ENCODE assay signal across 12 cellular contexts in the genomic region with DNA sequence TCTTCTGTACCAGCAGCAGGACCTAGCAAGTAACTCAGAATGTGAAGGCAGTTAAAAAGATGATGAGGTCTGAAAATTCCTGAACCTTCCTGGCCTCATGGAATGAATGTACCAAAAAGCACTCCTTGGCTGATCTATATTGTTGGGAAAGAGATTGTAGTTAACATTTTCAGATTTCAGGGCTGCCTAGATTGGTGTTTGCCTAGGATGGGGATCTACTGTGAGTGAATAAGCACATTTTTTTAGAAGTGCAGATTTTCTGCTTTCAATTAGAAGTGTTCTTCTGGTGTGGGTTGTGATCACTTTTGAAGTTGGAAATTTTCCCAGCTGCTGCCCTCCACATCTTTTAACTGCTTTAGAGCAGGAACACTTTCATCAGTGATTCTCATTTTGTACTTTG. TPM values are rescaled to one million over a fixed set of nuclear protein-coding genes. Genes with fewer than 3 reads are reported as not detected.
DNase-seq lines count a peak whose midpoint lies in the region; ATAC-seq and TF ChIP-seq lines count a peak whose summit lies in the region.
"Had no signal": no experiment of that assay in that cellular context is flagged by ENCODE, and none has a peak within 500 bp of the region (broad histone marks: within the 10 kb centered on the region; RNA-seq: fewer than 3 reads in every experiment).

No MANE protein-coding gene starts in this region.

- H3K36me3 ChIP-seq in adipocyte (ENCODE audit: control insufficient read depth, insufficient read depth, low read length, severe bottlenecking) (peaks cover 18% of the 10 kb centered on the region), uterus (no peaks in the 10 kb centered on the region), HAP-1 (replicated peaks) (peaks cover 37% of the 10 kb centered on the region)

- no peak for ATAC-seq in natural killer cell
- no peak for ATAC-seq in natural killer cell treated with Interleukin-12 subunit alpha and Interleukin-12 subunit beta and Interleukin-15 and Interleukin-18, amount 100 ng/mL, for 72 hours
- ATAC-seq in memory B cell (ENCODE audit: low read depth): no peak
- ATAC-seq: PC-3 had no signal

- TF ChIP-seq CTCF in natural killer cell (IDR thresholded peaks at IDR 0.05) (no peak), uterus (IDR thresholded peaks at IDR 0.05) (no peak)

- H3K27me3 ChIP-seq in adipocyte (replicated peaks; ENCODE audit: control insufficient read depth, insufficient read depth, low read length): no peaks in the 10 kb centered on the region
- no peaks in the 10 kb centered on the region for H3K27me3 ChIP-seq in uterus
- H3K27me3 ChIP-seq in HAP-1 (ENCODE audit: low read depth): no peaks in the 10 kb centered on the region

- H3K9me3 Mint-ChIP-seq in natural killer cell: no peaks in the 10 kb centered on the region
- H3K9me3 Mint-ChIP-seq in natural killer cell treated with Interleukin-12 subunit alpha and Interleukin-12 subunit beta and Interleukin-15 and Interleukin-18, amount 100 ng/mL, for 72 hours: no peaks in the 10 kb centered on the region
- H3K9me3 Mint-ChIP-seq in memory B cell: no peaks in the 10 kb centered on the region
- H3K9me3 Mint-ChIP-seq: activated B cell treated with CpG ODN at 0.5 μM for 24 hours had no signal

- peak overlapping the region; percentile 4 for H3K9ac ChIP-seq in adipocyte (ENCODE audit: low read length)

- in situ Hi-C loops in HAP-1 (cut with MboI; ENCODE audit: low sequenced_read_pairs): no loop called here

- H3K27me3 Mint-ChIP-seq in natural killer cell (ENCODE audit: low read depth in 2 of 2) (no peaks in the 10 kb centered on the region), memory B cell (no peaks in the 10 kb centered on the region)
- H3K27me3 Mint-ChIP-seq in natural killer cell treated with Interleukin-12 subunit alpha and Interleukin-12 subunit beta and Interleukin-15 and Interleukin-18, amount 100 ng/mL, for 72 hours: no peaks in the 10 kb centered on the region
- H3K27me3 Mint-ChIP-seq: activated B cell treated with CpG ODN at 0.5 μM for 24 hours had no signal

- H3K4me1 Mint-ChIP-seq in natural killer cell (peaks cover 84 to 99% of the 10 kb centered on the region in 2 donors), memory B cell (peaks cover 42% of the 10 kb centered on the region)
- H3K4me1 Mint-ChIP-seq in natural killer cell treated with Interleukin-12 subunit alpha and Interleukin-12 subunit beta and Interleukin-15 and Interleukin-18, amount 100 ng/mL, for 72 hours (ENCODE audit: low read depth in 2 of 2): peaks cover 60 to 84% of the 10 kb centered on the region in 2 donors

- H3K4me1 ChIP-seq in adipocyte (ENCODE audit: control insufficient read depth, insufficient read depth, low read length) (peaks cover 80% of the 10 kb centered on the region), uterus (peaks cover 0 to 36% of the 10 kb centered on the region in 2 donors), HAP-1 (peaks cover 44% of the 10 kb centered on the region)

- peak overlapping the region; percentile 42 to 43 for H3K27ac ChIP-seq in uterus

- H3K9me3 ChIP-seq in adipocyte (ENCODE audit: control insufficient read depth, low read length) (no peaks in the 10 kb centered on the region), uterus (no peaks in the 10 kb centered on the region), HAP-1 (no peaks in the 10 kb centered on the region)

- H3K27ac Mint-ChIP-seq in natural killer cell: peak overlapping the region; percentile 87 to 92
- peak overlapping the region in 1 of 2 donors; percentile 88 for H3K27ac Mint-ChIP-seq in natural killer cell treated with Interleukin-12 subunit alpha and Interleukin-12 subunit beta and Interleukin-15 and Interleukin-18, amount 100 ng/mL, for 72 hours
- H3K27ac Mint-ChIP-seq in memory B cell: peak overlapping the region; percentile 22
- H3K27ac Mint-ChIP-seq: activated B cell treated with CpG ODN at 0.5 μM for 24 hours had no signal

- intact Hi-C loops in natural killer cell (cut with micrococcal nuclease) (loop anchor here (10.0 kb wide), 2 partner anchors 510 to 630 kb away; a partner anchor contains a TSS), uterus (cut with DNase I; ENCODE audit: low total_unique reads) (no loop called here)

- peak overlapping the region; percentile 21 for H3K4me3 ChIP-seq in adipocyte (ENCODE audit: low read length)
- H3K4me3 ChIP-seq in uterus: no peak overlapping the region
- no peak overlapping the region for H3K4me3 ChIP-seq in HAP-1

- DNase-seq in natural killer cell (no peak), adipocyte (ENCODE audit: low read depth) (peak; percentile 64), memory B cell (ENCODE audit: low spot score in 2 of 2) (no peak), uterus (no peak), HAP-1 (ENCODE audit: low spot score in 2 of 2) (no peak), globus pallidus (ENCODE audit: low spot score) (no peak), putamen (ENCODE audit: low spot score) (no peak)
- DNase-seq in natural killer cell treated with Interleukin-12 subunit alpha and Interleukin-12 subunit beta and Interleukin-15 and Interleukin-18, amount 100 ng/mL, for 72 hours (ENCODE audit: low spot score): no peak
- DNase-seq: activated B cell treated with CpG ODN at 0.5 μM for 24 hours, activated gamma-delta T cell treated with Interleukin-2 at 50 U/mL for 16 hours, NCI-H187, PC-3 had no signal

- H3K4me3 Mint-ChIP-seq in natural killer cell: peak overlapping the region; percentile 17
- H3K4me3 Mint-ChIP-seq in natural killer cell treated with Interleukin-12 subunit alpha and Interleukin-12 subunit beta and Interleukin-15 and Interleukin-18, amount 100 ng/mL, for 72 hours: no peak overlapping the region
- peak overlapping the region; percentile 16 for H3K4me3 Mint-ChIP-seq in memory B cell
- H3K4me3 Mint-ChIP-seq: activated B cell treated with CpG ODN at 0.5 μM for 24 hours had no signal

- no peak for TF ChIP-seq POLR2A in uterus (IDR thresholded peaks at IDR 0.05)

- peaks cover 10% of the 10 kb centered on the region for H3K36me3 Mint-ChIP-seq in natural killer cell
- peaks cover 5% of the 10 kb centered on the region for H3K36me3 Mint-ChIP-seq in natural killer cell treated with Interleukin-12 subunit alpha and Interleukin-12 subunit beta and Interleukin-15 and Interleukin-18, amount 100 ng/mL, for 72 hours
- peaks cover 23% of the 10 kb centered on the region for H3K36me3 Mint-ChIP-seq in memory B cell

RNA-seq across cellular contexts. Expression of a gene that starts 6.2 kb away (rescaled TPM):
- 100 to 1,000 TPM; 127 to 207 (median 150) TPM for total RNA-seq in natural killer cell
- 10 to 100 TPM; 12.2 to 18.1 TPM for total RNA-seq in natural killer cell treated with Interleukin-12 subunit alpha and Interleukin-12 subunit beta and Interleukin-15 and Interleukin-18, amount 100 ng/mL, for 72 hours
- 10 to 100 TPM; 11.5 to 79.2 (median 58.7) TPM for total RNA-seq in uterus
